ENCODE assay signal across 10 cellular contexts in genomic region chr19:16594131-16594586, GRCh38. TPM values are rescaled to one million over a fixed set of nuclear protein-coding genes. Genes with fewer than 3 reads are reported as not detected.
DNase-seq lines count a peak whose midpoint lies in the region; ATAC-seq and TF ChIP-seq lines count a peak whose summit lies in the region.
"Had no signal": no experiment of that assay in that cellular context is flagged by ENCODE, and none has a peak within 500 bp of the region (broad histone marks: within the 10 kb centered on the region; RNA-seq: fewer than 3 reads in every experiment).

No MANE protein-coding gene starts in this region.

- DNase-seq in UCSD-AML1 (lab: John Stamatoyannopoulos, UW; ENCODE audit: unreplicated experiment) (peak; percentile 75), left lobe of liver (ENCODE audit: low spot score) (no peak), EL (no peak), GM03348 (ENCODE audit: low spot score) (no peak), GM19238 (ENCODE audit: insufficient read length, low spot score) (no peak), esophagus muscularis mucosa (ENCODE audit: extremely low spot score) (no peak)
- DNase-seq: NCI-H146 had no signal

- H3F3A ChIP-seq in DOHH2 (ENCODE audit: control insufficient read depth, insufficient read depth) = peaks cover 10% of the 10 kb centered on the region

- no peak for TF ChIP-seq CTCF in DOHH2 (IDR thresholded peaks at IDR 0.05; ENCODE audit: low read depth, low read length, poor library complexity, severe bottlenecking)
- no peak for TF ChIP-seq CTCF in esophagus muscularis mucosa (IDR thresholded peaks at IDR 0.05)

- H3K9me3 ChIP-seq in DOHH2 (ENCODE audit: control insufficient read depth, insufficient read depth, low read length) (no peaks in the 10 kb centered on the region), esophagus muscularis mucosa (no peaks in the 10 kb centered on the region)

- intact Hi-C loops in esophagus muscularis mucosa (cut with DNase I) = no loop called here

- H3K79me2 ChIP-seq in DOHH2 (ENCODE audit: control insufficient read depth, low read length) = peaks cover 99% of the 10 kb centered on the region

- H3K27me3 ChIP-seq in DOHH2 (ENCODE audit: control insufficient read depth, low read length) (no peaks in the 10 kb centered on the region), esophagus muscularis mucosa (no peaks in the 10 kb centered on the region)

- TF ChIP-seq EP300 in esophagus muscularis mucosa (IDR thresholded peaks at IDR 0.05) = no peak

- peaks cover 80% of the 10 kb centered on the region for H3K4me1 ChIP-seq in DOHH2 (ENCODE audit: control insufficient read depth, low read length)
- peaks cover 61 to 92% (median 68%) of the 10 kb centered on the region in 4 donors for H3K4me1 ChIP-seq in esophagus muscularis mucosa

- ATAC-seq in HG02610 (IDR thresholded peaks at IDR 0.05; ENCODE audit: unreplicated experiment) (peak; percentile 36), left lobe of liver (peak; percentile 23)

- 67% methylated on average over 9 of the region's 10 CpGs for WGBS in esophagus muscularis mucosa

- H3K9me2 ChIP-seq in DOHH2 (replicated peaks; ENCODE audit: control insufficient read depth, low read length) = no peaks in the 10 kb centered on the region

- H3K4me3 ChIP-seq in DOHH2 (ENCODE audit: low read length) = peak overlapping the region; percentile 50
- H3K4me3 ChIP-seq in esophagus muscularis mucosa = no peak overlapping the region
- H3K4me3 ChIP-seq: lung had no signal

- peak overlapping the region; percentile 75 for H3K4me2 ChIP-seq in DOHH2 (ENCODE audit: low read length)

- peaks cover 55% of the 10 kb centered on the region for H4K20me1 ChIP-seq in DOHH2 (ENCODE audit: control insufficient read depth, insufficient read depth, low read depth, low read length)

- H3K36me3 ChIP-seq in DOHH2 (ENCODE audit: control insufficient read depth, low read length) (peaks cover 22% of the 10 kb centered on the region), esophagus muscularis mucosa (no peaks in the 10 kb centered on the region)

- H3K27ac ChIP-seq in DOHH2 (ENCODE audit: low read depth, low read length) (peak overlapping the region; percentile 18), esophagus muscularis mucosa (replicated peaks in 1 of 4) (no peak overlapping the region)

- TF ChIP-seq POLR2A in esophagus muscularis mucosa (IDR thresholded peaks at IDR 0.05; ENCODE audit: low read depth) = no peak

RNA-seq across cellular contexts. Expression of gene SLC35E1, which starts 21.9 kb away (rescaled TPM):
- total RNA-seq in left lobe of liver = 22.9 TPM
- total RNA-seq in esophagus muscularis mucosa = 10 to 100 TPM; 22.8 to 39.7 (median 34.0) TPM

RNA-seq across cellular contexts. Expression of gene MED26, which starts 33.8 kb away (rescaled TPM):
- total RNA-seq in left lobe of liver = 6.0 TPM
- 10 to 100 TPM in 2 of 4 donors, 1 to 10 TPM in 2; 4.2 to 11.7 (median 8.8) TPM for total RNA-seq in esophagus muscularis mucosa

RNA-seq across cellular contexts. Expression of gene CHERP, which starts 51.9 kb away (rescaled TPM):
- 27.2 TPM for total RNA-seq in left lobe of liver
- 10 to 100 TPM in 3 of 4 donors, 1 to 10 TPM in 1; 9.1 to 18.0 (median 12.9) TPM for total RNA-seq in esophagus muscularis mucosa
